In the genomic region with DNA sequence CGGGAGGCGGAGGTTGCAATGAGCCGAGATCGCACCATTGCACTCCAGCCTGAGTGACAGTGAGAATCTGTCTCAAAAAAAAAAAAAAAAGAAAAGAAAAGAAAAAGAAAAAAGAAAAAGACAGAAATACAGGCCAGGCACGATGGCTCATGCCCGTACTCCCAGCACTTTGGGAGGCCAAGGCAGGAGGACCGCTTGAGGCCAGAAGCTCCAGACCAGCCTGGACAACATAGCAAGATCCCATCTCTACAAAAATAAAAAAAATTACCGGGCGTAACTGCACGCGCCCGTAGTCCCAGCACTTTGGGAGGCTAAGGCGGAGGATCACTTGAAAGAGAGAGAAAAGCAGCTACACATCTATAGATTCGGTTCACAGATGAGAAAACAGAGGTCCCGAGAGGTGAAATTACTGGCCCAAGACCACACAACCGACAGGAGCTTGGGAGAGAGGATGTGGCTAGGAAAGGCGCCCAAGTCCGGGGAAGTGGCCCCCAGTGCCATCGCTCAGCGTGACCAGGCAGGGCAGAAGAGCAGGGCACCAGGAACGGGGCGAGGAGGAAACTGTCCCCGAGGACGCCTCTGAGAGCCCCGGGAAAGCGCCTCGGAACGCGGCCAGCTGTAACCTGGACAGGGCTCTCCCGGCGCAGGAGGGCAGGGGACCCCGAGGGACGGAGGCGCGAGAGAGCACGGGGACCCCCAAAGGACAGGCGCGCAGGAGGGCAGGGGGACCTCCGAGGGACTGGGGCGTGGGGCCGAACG, we compare ENCODE assay signal across 8 cellular contexts. TPM values are rescaled to one million over a fixed set of nuclear protein-coding genes. Genes with fewer than 3 reads are reported as not detected.
DNase-seq lines count a peak whose midpoint lies in the region; ATAC-seq and TF ChIP-seq lines count a peak whose summit lies in the region.

No MANE protein-coding gene starts in this region.

- H3K27me3 ChIP-seq in GM23338 (ENCODE audit: insufficient read depth), result no peaks in the 10 kb centered on the region
- H3K27me3 ChIP-seq in OCI-LY1 (ENCODE audit: insufficient read depth, low read length), result peaks cover 5% of the 10 kb centered on the region; the same call in 1 of the 2 replicates
- no peaks in the 10 kb centered on the region for H3K27me3 ChIP-seq in upper lobe of right lung

- H2AFZ ChIP-seq in GM23338, result no peak overlapping the region
- no peak overlapping the region for H2AFZ ChIP-seq in OCI-LY1 (ENCODE audit: low read length)

- H3K9me3 Mint-ChIP-seq in GM23338, result 0 out of 3 replicates have a peak, but pooled peaks cover 3% of the 10 kb centered on the region

- H3K4me1 Mint-ChIP-seq in GM23338, result peaks cover 14% of the 10 kb centered on the region

- peak overlapping the region; percentile 83 for H3K4me3 ChIP-seq in GM23338
- peak overlapping the region; percentile 90 for H3K4me3 ChIP-seq in OCI-LY1 (ENCODE audit: low read depth, low read length, poor library complexity, severe bottlenecking)
- peak overlapping the region; percentile 93 for H3K4me3 ChIP-seq in upper lobe of right lung

- H3K27ac ChIP-seq in GM23338 (ENCODE audit: low read depth) (no peak overlapping the region), OCI-LY1 (ENCODE audit: low read depth, low read length, poor library complexity, severe bottlenecking) (no peak overlapping the region), cingulate gyrus (ENCODE audit: low read depth, low read length) (peak overlapping the region; percentile 47), upper lobe of right lung (peak overlapping the region; percentile 85)

- peak; percentile 58 for DNase-seq in DMS53 (lab: John Stamatoyannopoulos, UW)
- no peak for DNase-seq in GM23338 (ENCODE audit: low spot score)
- peak; percentile 25 to 29 for DNase-seq in lung microvascular endothelial cell (ENCODE audit: low read depth in 2 of 2)
- DNase-seq in upper lobe of right lung, result no peak
- DNase-seq in middle frontal gyrus (ENCODE audit: extremely low spot score, low spot score), result no peak
- no peak for DNase-seq in NCI-H1436 (lab: John Stamatoyannopoulos, UW)

- H3K27ac Mint-ChIP-seq in GM23338, result no peak overlapping the region

- peaks cover 10% of the 10 kb centered on the region for H3K4me1 ChIP-seq in GM23338 (ENCODE audit: insufficient read depth)
- H3K4me1 ChIP-seq in OCI-LY1 (ENCODE audit: insufficient read depth, low read length, severe bottlenecking), result peaks cover 23% of the 10 kb centered on the region
- peaks cover 20% of the 10 kb centered on the region for H3K4me1 ChIP-seq in upper lobe of right lung

- H3F3A ChIP-seq in GM23338 (replicated peaks; ENCODE audit: low read depth), result 0 out of 2 replicates have a peak, but pooled peaks cover 11% of the 10 kb centered on the region
- no peaks in the 10 kb centered on the region for H3F3A ChIP-seq in OCI-LY1 (ENCODE audit: insufficient read depth, low read length)

- intact Hi-C loops in upper lobe of right lung (cut with DNase I), result no loop called here

- H3K4me2 ChIP-seq in GM23338 (peak overlapping the region; percentile 86), OCI-LY1 (ENCODE audit: low read length) (peak overlapping the region; percentile 96)

- H3K36me3 ChIP-seq in GM23338 (ENCODE audit: insufficient read depth) (no peaks in the 10 kb centered on the region), OCI-LY1 (ENCODE audit: insufficient read depth, low read length) (no peaks in the 10 kb centered on the region; the same call in 1 of the 2 replicates), upper lobe of right lung (peaks cover 5% of the 10 kb centered on the region)

- peaks cover 8% of the 10 kb centered on the region for H3K36me3 Mint-ChIP-seq in GM23338 (ENCODE audit: low read depth)

- TF ChIP-seq CTCF in GM23338 (conservative IDR thresholded peaks at IDR 0.05; ENCODE audit: low read depth in 2 of 2) (no peak), OCI-LY1 (IDR thresholded peaks at IDR 0.05; ENCODE audit: low read length) (no peak), upper lobe of right lung (IDR thresholded peaks at IDR 0.05) (no peak)

- H3K27me3 Mint-ChIP-seq in GM23338 (ENCODE audit: insufficient read depth, low read depth, poor library complexity), result peaks cover 8% of the 10 kb centered on the region

- H3K79me2 ChIP-seq in GM23338 (replicated peaks; ENCODE audit: insufficient read depth), result peaks cover 49% of the 10 kb centered on the region
- no peaks in the 10 kb centered on the region for H3K79me2 ChIP-seq in OCI-LY1 (ENCODE audit: insufficient read depth, low read length)

- H4K20me1 ChIP-seq in GM23338 (replicated peaks; ENCODE audit: insufficient read depth) (no peaks in the 10 kb centered on the region), OCI-LY1 (ENCODE audit: insufficient read depth, low read length) (no peaks in the 10 kb centered on the region)

- ATAC-seq in GM23338, result peak; percentile 21
- peak; percentile 37 for ATAC-seq in upper lobe of right lung

- H3K9ac ChIP-seq in OCI-LY1 (ENCODE audit: low read length), result peak overlapping the region; percentile 88

- no peaks in the 10 kb centered on the region for H3K9me2 ChIP-seq in GM23338 (ENCODE audit: insufficient read depth)
- H3K9me2 ChIP-seq in OCI-LY1 (ENCODE audit: low read depth, low read length), result no peaks in the 10 kb centered on the region

- H3K9me3 ChIP-seq in OCI-LY1 (ENCODE audit: low read length) (no peaks in the 10 kb centered on the region), upper lobe of right lung (no peaks in the 10 kb centered on the region)

- no peak overlapping the region; the same call in 1 of the 3 replicates for H3K4me3 Mint-ChIP-seq in GM23338

TF ChIP-seq in GM23338, 12 proteins besides CTCF, POLR2A, EP300 and RAD21:
- TF ChIP-seq EZH2 (IDR thresholded peaks at IDR 0.05; ENCODE audit: low read depth, unreplicated experiment) (no peak), EZH2phosphoT487 (IDR thresholded peaks at IDR 0.05; ENCODE audit: unreplicated experiment) (no peak), POLR2AphosphoS5 (IDR thresholded peaks at IDR 0.05; ENCODE audit: low read depth) (no peak), STAT1 (IDR thresholded peaks at IDR 0.05; ENCODE audit: unreplicated experiment) (no peak), ZNF114 (CRISPR knock-in tag; IDR thresholded peaks at IDR 0.05) (no peak)

RNA-seq across cellular contexts. Expression of gene SNX8, which starts 0.6 kb away (rescaled TPM):
- 15.6 and 44.3 TPM in 2 replicates for total RNA-seq in GM23338 (2014; rRNA removed; shearing (Covaris generic))
- polyA plus RNA-seq in GM23338 (2016; fragmentation: Nextera tagmentation; extraction: Ambion mirVana), result 49.1 and 50.9 TPM in 2 replicates
- 5.6 and 6.5 TPM in 2 replicates for total RNA-seq in lung microvascular endothelial cell
- total RNA-seq in upper lobe of right lung, result 60.1 TPM

RNA-seq across cellular contexts. Expression of gene EIF3B, which starts 41.0 kb away (rescaled TPM):
- total RNA-seq in GM23338 (2014; rRNA removed; shearing (Covaris generic)), result 323 and 355 TPM in 2 replicates
- polyA plus RNA-seq in GM23338 (2016; fragmentation: Nextera tagmentation; extraction: Ambion mirVana), result 106 and 113 TPM in 2 replicates
- total RNA-seq in lung microvascular endothelial cell (141 and 143 TPM in 2 replicates), upper lobe of right lung (107 TPM)

Comparison
In these comparisons a context has a peak if more than half of its experiments do, and no peak if none do; other contexts are left out.
1. DNase-seq: peak in DMS53 (single experiment) and lung microvascular endothelial cell (2 of 2); none in GM23338 (single experiment), upper lobe of right lung (single experiment), middle frontal gyrus (single experiment) and NCI-H1436 (single experiment).
2. H3K27ac ChIP-seq: peak in cingulate gyrus (single experiment) and upper lobe of right lung (single experiment); none in GM23338 (single experiment) and OCI-LY1 (single experiment).
3. Peak in every context shown above with its lines, with median percentiles within 50 percentile points of each other: H3K4me3 ChIP-seq.